Comparison of ENCODE assay signal across 19 cellular contexts in genomic region chr14:81319314-81319713, GRCh38.
"Had no signal": no experiment of that assay in that cellular context is flagged by ENCODE, and none has a peak within 500 bp of the region (broad histone marks: within the 10 kb centered on the region; RNA-seq: fewer than 3 reads in every experiment).

No MANE protein-coding gene starts in this region.

- H3K27me3 ChIP-seq: colonic mucosa, foreskin keratinocyte had no signal

- H3K4me3 Mint-ChIP-seq: dendritic cell treated with granulocyte-macrophage colony-stimulating factor and Interleukin-4, amounts not matched to agents 40 ng/mL and 50 ng/mL, for 4 days; effector memory CD8-positive, alpha-beta T cell; mesothelial cell of epicardium had no signal

- H3K36me3 ChIP-seq: colonic mucosa, esophagus muscularis mucosa, gastroesophageal sphincter, heart left ventricle, left ventricle myocardium inferior, lower lobe of right lung had no signal

- FAIRE-seq: endothelial cell of umbilical vein, frontal cortex, islet of Langerhans, keratinocyte had no signal

- H3K9me3 Mint-ChIP-seq: dendritic cell treated with granulocyte-macrophage colony-stimulating factor and Interleukin-4, amounts not matched to agents 40 ng/mL and 50 ng/mL, for 4 days; effector memory CD8-positive, alpha-beta T cell had no signal

- DNase-seq: colonic mucosa; cortex of kidney; effector CD8-positive, alpha-beta T cell; effector memory CD8-positive, alpha-beta T cell; foreskin keratinocyte; heart left ventricle; hippocampal formation; left cardiac atrium; left ventricle myocardium inferior; lower lobe of right lung; mesenchymal stem cell had no signal

- H3K4me1 ChIP-seq: colonic mucosa, esophagus muscularis mucosa, gastroesophageal sphincter, left ventricle myocardium inferior, lower lobe of right lung had no signal

- H3K27ac ChIP-seq: colonic mucosa, esophagus muscularis mucosa, foreskin keratinocyte, gastroesophageal sphincter, heart left ventricle, left ventricle myocardium inferior, lower lobe of right lung had no signal

- H3K27ac Mint-ChIP-seq: dendritic cell treated with granulocyte-macrophage colony-stimulating factor and Interleukin-4, amounts not matched to agents 40 ng/mL and 50 ng/mL, for 4 days; effector memory CD8-positive, alpha-beta T cell had no signal

- H3K9me3 ChIP-seq: colonic mucosa, esophagus muscularis mucosa, gastroesophageal sphincter, heart left ventricle, left ventricle myocardium inferior, lower lobe of right lung had no signal

- H3K27me3 Mint-ChIP-seq: dendritic cell treated with granulocyte-macrophage colony-stimulating factor and Interleukin-4, amounts not matched to agents 40 ng/mL and 50 ng/mL, for 4 days had no signal

- ATAC-seq: effector memory CD8-positive, alpha-beta T cell; foreskin keratinocyte; gastroesophageal sphincter; heart left ventricle; left cardiac atrium; lower lobe of right lung had no signal

- H3K4me3 ChIP-seq: colonic mucosa, esophagus muscularis mucosa, gastroesophageal sphincter, heart left ventricle, left ventricle myocardium inferior, lower lobe of right lung had no signal
